Comparison of ENCODE assay signal across 16 cellular contexts in genomic region chr4:163694385-163694784, GRCh38.
DNase-seq lines count a peak whose midpoint lies in the region; ATAC-seq and TF ChIP-seq lines count a peak whose summit lies in the region.
"Had no signal": no experiment of that assay in that cellular context is flagged by ENCODE, and none has a peak within 500 bp of the region (broad histone marks: within the 10 kb centered on the region; RNA-seq: fewer than 3 reads in every experiment).

No MANE protein-coding gene starts in this region.

- no peak for ATAC-seq in HG02973 (IDR thresholded peaks at IDR 0.05; ENCODE audit: unreplicated experiment)
- no peak for ATAC-seq in HG03039 (IDR thresholded peaks at IDR 0.05; ENCODE audit: unreplicated experiment)
- ATAC-seq: gastrocnemius medialis had no signal

- no peak overlapping the region for H4K5ac ChIP-seq in mesendoderm (ENCODE audit: low read length)

- no peak overlapping the region for H2BK120ac ChIP-seq in mesendoderm (ENCODE audit: low read depth, low read length)

- no peak for TF ChIP-seq CTCF in choroid plexus epithelial cell (conservative IDR thresholded peaks at IDR 0.05; ENCODE audit: low read depth, low read length)

- no peaks in the 10 kb centered on the region for H3K4me1 ChIP-seq in mesendoderm (ENCODE audit: control insufficient read depth, low read depth, low read length)
- H3K4me1 ChIP-seq: gastrocnemius medialis had no signal

- no peak overlapping the region for H3K4ac ChIP-seq in mesendoderm (ENCODE audit: low read depth, low read length)

- H2BK5ac ChIP-seq in mesendoderm (ENCODE audit: low read length) = no peak overlapping the region

- H2BK15ac ChIP-seq in mesendoderm (replicated peaks; ENCODE audit: low read depth) = no peak overlapping the region

- H3K56ac ChIP-seq in mesendoderm (ENCODE audit: low read length) = no peak overlapping the region

- no peak overlapping the region for H3K23ac ChIP-seq in mesendoderm (ENCODE audit: low read length)

- no peak overlapping the region for H3K27ac ChIP-seq in mesendoderm (ENCODE audit: low read depth, low read length)
- H3K27ac ChIP-seq: gastrocnemius medialis had no signal

- H3K36me3 ChIP-seq in mesendoderm (ENCODE audit: control insufficient read depth, insufficient read depth, low read length) = no peaks in the 10 kb centered on the region
- H3K36me3 ChIP-seq: gastrocnemius medialis had no signal

- no peak overlapping the region for H2AK5ac ChIP-seq in mesendoderm (ENCODE audit: low read length)

- H3K79me2 ChIP-seq in mesendoderm (ENCODE audit: control insufficient read depth, insufficient read depth, low read length) = no peaks in the 10 kb centered on the region

- H3K27me3 ChIP-seq in mesendoderm (ENCODE audit: insufficient read depth, low read length, poor library complexity) = no peaks in the 10 kb centered on the region
- H3K27me3 ChIP-seq: gastrocnemius medialis had no signal

- no peak overlapping the region for H3K18ac ChIP-seq in mesendoderm (ENCODE audit: low read length)

- H3K4me3 ChIP-seq in choroid plexus epithelial cell (ENCODE audit: low read depth, low read length) = no peak overlapping the region
- no peak overlapping the region for H3K4me3 ChIP-seq in mesendoderm (ENCODE audit: low read length)
- H3K4me3 ChIP-seq: gastrocnemius medialis had no signal

- no peak overlapping the region for H4K8ac ChIP-seq in mesendoderm (ENCODE audit: low read depth, low read length)

- no peaks in the 10 kb centered on the region for H3K79me1 ChIP-seq in mesendoderm (ENCODE audit: low read length)

- H3K9ac ChIP-seq in mesendoderm (ENCODE audit: low read length) = no peak overlapping the region

- peak; percentile 28 for DNase-seq in EH (ENCODE audit: low read depth)
- peak; percentile 59 for DNase-seq in RPMI7951 (ENCODE audit: low read depth)
- DNase-seq in choroid plexus epithelial cell (ENCODE audit: low read depth) = peak; percentile 28
- peak; percentile 8 for DNase-seq in mesendoderm
- no peak for DNase-seq in DMS79 treated with DMSO at 0.1 percent for 48 hours (lab: John Stamatoyannopoulos, UW)
- DNase-seq in HPDE6-E6E7 (ENCODE audit: extremely low spot score) = no peak
- DNase-seq: activated CD4-positive, alpha-beta T cell treated with anti-CD3 and anti-CD28 coated beads, Interleukin-2, amount 10 ng/mL, durations not matched to agents 7 days and 5 days; activated naive CD4-positive, alpha-beta T cell treated with anti-CD3 and anti-CD28 coated beads, Interleukin-2, amount 50 U/mL, for 16 hours; gastrocnemius medialis; GF-D8; MM.1S; NCI-H187 treated with DMSO at 0.1 percent for 48 hours; NCI-H510A; nephron progenitor cell had no signal

- no peak overlapping the region for H3K4me2 ChIP-seq in mesendoderm (ENCODE audit: low read length)

Comparison
In these comparisons a context has a peak if more than half of its experiments do, and no peak if none do; other contexts are left out.
1. DNase-seq: peak in EH (single experiment), RPMI7951 (single experiment), choroid plexus epithelial cell (single experiment) and mesendoderm (single experiment); none in DMS79 treated with DMSO at 0.1 percent for 48 hours (single experiment) and HPDE6-E6E7 (single experiment).